8 cellular contexts compared by ENCODE assay signal in the genomic region with DNA sequence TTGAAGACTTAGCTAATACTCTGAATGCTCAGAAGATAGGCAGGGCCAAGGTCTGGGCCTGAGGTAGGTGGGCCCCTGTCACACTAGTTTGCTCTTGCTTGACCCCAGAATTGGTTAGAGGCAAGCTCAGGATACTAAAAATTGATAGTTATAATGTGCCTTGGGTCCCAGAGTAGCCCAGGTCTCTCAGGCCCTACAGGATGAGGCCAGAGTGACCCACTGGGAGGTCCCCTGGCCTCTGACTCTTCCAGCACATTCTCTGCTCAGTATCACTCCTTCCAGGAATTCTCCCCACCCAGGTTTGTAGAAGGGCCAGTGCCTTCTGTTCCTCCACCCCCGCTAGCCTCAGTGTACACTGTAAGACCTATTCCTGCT. TPM values are rescaled to one million over a fixed set of nuclear protein-coding genes. Genes with fewer than 3 reads are reported as not detected.
A peak's percentile ranks its signal among the peaks of the same experiment; 100 is the strongest.
DNase-seq lines count a peak whose midpoint lies in the region; ATAC-seq, FAIRE-seq and TF ChIP-seq lines count a peak whose summit lies in the region.

No MANE protein-coding gene starts in this region.

- POLR2A ChIA-PET in activated CD8-positive, alpha-beta T cell treated with anti-CD3 and anti-CD28 coated beads for 36 hours (lab: Charles Lee) = interaction anchor here (1.0 kb wide), 1 partner anchor 78 kb away, joined by 3 read pairs; no protein-coding TSS in a partner anchor

- no peaks in the 10 kb centered on the region for H3K27me3 ChIP-seq in HAP-1 (ENCODE audit: low read depth)
- no peaks in the 10 kb centered on the region for H3K27me3 ChIP-seq in hepatocyte
- H3K27me3 ChIP-seq in small intestine (ENCODE audit: control insufficient read depth in 2 of 2, insufficient read depth in 2 of 2, low read length in 2 of 2) = no peaks in the 10 kb centered on the region

- no peaks in the 10 kb centered on the region for H3K27me3 Mint-ChIP-seq in activated CD8-positive, alpha-beta T cell treated with anti-CD3 and anti-CD28 coated beads for 36 hours

- peak overlapping the region; percentile 76 for H3K4me3 Mint-ChIP-seq in activated CD8-positive, alpha-beta T cell treated with anti-CD3 and anti-CD28 coated beads for 36 hours

- peak overlapping the region; percentile 98 for H2AFZ ChIP-seq in hepatocyte

- H3K4me3 ChIP-seq in HAP-1 = peak overlapping the region; percentile 53
- peak overlapping the region; percentile 96 for H3K4me3 ChIP-seq in hepatocyte
- peak overlapping the region; percentile 38 to 62 for H3K4me3 ChIP-seq in small intestine (ENCODE audit: low read depth in 1 of 2, low read length in 2 of 2)

- intact Hi-C loops in activated CD8-positive, alpha-beta T cell treated with anti-CD3 and anti-CD28 coated beads for 36 hours (cut with micrococcal nuclease) = no loop called here

- H3K27ac ChIP-seq in hepatocyte (peak overlapping the region; percentile 92), small intestine (ENCODE audit: low read depth in 1 of 2, low read length in 1 of 2) (peak overlapping the region in 1 of 2 donors; percentile 53)

- FAIRE-seq in small intestine (lab: Jason Lieb, UNC) = no peak

- H3K36me3 Mint-ChIP-seq in activated CD8-positive, alpha-beta T cell treated with anti-CD3 and anti-CD28 coated beads for 36 hours (ENCODE audit: low read depth) = peaks cover under 1% of the 10 kb centered on the region

- WGBS in hepatocyte (ENCODE audit: low lambda C conversion rate, missing lambda C conversion rate) = 46% methylated on average over 1 of the region's 1 CpG
- 0 to 11% (median 11%) methylated on average over 1 of the region's 1 CpG for WGBS in small intestine, 3 donors

- TF ChIP-seq CTCF in activated CD8-positive, alpha-beta T cell treated with anti-CD3 and anti-CD28 coated beads for 36 hours (IDR thresholded peaks at IDR 0.05) = no peak
- TF ChIP-seq CTCF in hepatocyte (IDR thresholded peaks at IDR 0.05; ENCODE audit: poor library complexity) = no peak

- H3K36me3 ChIP-seq in HAP-1 (replicated peaks) (no peaks in the 10 kb centered on the region; the same call in none of the 2 replicates), hepatocyte (replicated peaks; ENCODE audit: insufficient read depth, low read depth) (no peaks in the 10 kb centered on the region), small intestine (ENCODE audit: control insufficient read depth in 2 of 2, insufficient read depth in 2 of 2, low read length in 2 of 2) (no peaks in the 10 kb centered on the region)

- DNase-seq in HAP-1 (ENCODE audit: low spot score in 2 of 2) (no peak), hepatocyte (ENCODE audit: low spot score) (no peak), small intestine (no peak), NCI-H2081 (lab: John Stamatoyannopoulos, UW) (no peak), RPMI8226 (no peak), NCI-H2196 (lab: John Stamatoyannopoulos, UW; ENCODE audit: unreplicated experiment) (no peak), NCI-H524 (lab: John Stamatoyannopoulos, UW) (no peak)
- no peak for DNase-seq in activated CD8-positive, alpha-beta T cell treated with anti-CD3 and anti-CD28 coated beads for 36 hours

- in situ Hi-C loops in HAP-1 (cut with MboI; ENCODE audit: low sequenced_read_pairs) = loop anchor here (25.0 kb wide), 1 partner anchor 267 kb away; a partner anchor contains a TSS

- CTCF ChIA-PET in activated CD8-positive, alpha-beta T cell treated with anti-CD3 and anti-CD28 coated beads for 36 hours (lab: Charles Lee) = interaction anchor here (0.6 to 3.4 kb wide), 34 partner anchors 8 to 779 kb away, joined by 3 to 17 read pairs (median 4); a partner anchor contains a TSS

- no peaks in the 10 kb centered on the region for H3K9me2 ChIP-seq in hepatocyte (replicated peaks; ENCODE audit: insufficient read depth)

- H4K20me1 ChIP-seq in hepatocyte (ENCODE audit: insufficient read depth, poor library complexity, severe bottlenecking) = peaks cover 8% of the 10 kb centered on the region

- H3K9me3 Mint-ChIP-seq in activated CD8-positive, alpha-beta T cell treated with anti-CD3 and anti-CD28 coated beads for 36 hours = no peaks in the 10 kb centered on the region

- peaks cover 20% of the 10 kb centered on the region for H3K4me1 ChIP-seq in HAP-1
- peaks cover 39% of the 10 kb centered on the region for H3K4me1 ChIP-seq in hepatocyte (ENCODE audit: insufficient read depth)
- peaks cover 0 to 6% of the 10 kb centered on the region in 2 donors for H3K4me1 ChIP-seq in small intestine (ENCODE audit: control insufficient read depth in 2 of 2, insufficient read depth in 1 of 2, low read depth in 1 of 2, low read length in 1 of 2)

- H3K4me1 Mint-ChIP-seq in activated CD8-positive, alpha-beta T cell treated with anti-CD3 and anti-CD28 coated beads for 36 hours (ENCODE audit: low read depth) = peaks cover 17% of the 10 kb centered on the region

- H3K79me2 ChIP-seq in hepatocyte = peaks cover 47% of the 10 kb centered on the region

- H3K9me3 ChIP-seq in HAP-1 (no peaks in the 10 kb centered on the region), hepatocyte (ENCODE audit: low read depth) (no peaks in the 10 kb centered on the region), small intestine (ENCODE audit: control insufficient read depth, low read depth) (no peaks in the 10 kb centered on the region)

- ATAC-seq in activated CD8-positive, alpha-beta T cell treated with anti-CD3 and anti-CD28 coated beads for 36 hours = no peak

- H3K4me2 ChIP-seq in hepatocyte = peak overlapping the region; percentile 97

- peak overlapping the region; percentile 71 for H3K27ac Mint-ChIP-seq in activated CD8-positive, alpha-beta T cell treated with anti-CD3 and anti-CD28 coated beads for 36 hours

RNA-seq across cellular contexts. Expression of a gene that starts 0.7 kb away (rescaled TPM):
- 1 to 10 TPM; 1.3 to 2.2 TPM for total RNA-seq in activated CD8-positive, alpha-beta T cell treated with anti-CD3 and anti-CD28 coated beads for 36 hours
- total RNA-seq in hepatocyte = 54.6 and 72.0 TPM in 2 replicates
- polyA plus RNA-seq in hepatocyte (86.4 and 97.1 TPM in 2 replicates), small intestine (10 to 100 TPM in 1 of 3 donors, 1 to 10 TPM in 2; 6.3 to 18.5 (median 9.2) TPM)

RNA-seq across cellular contexts. Expression of a gene that starts 4.6 kb away (rescaled TPM):
- 10 to 100 TPM; 18.1 to 18.7 TPM for total RNA-seq in activated CD8-positive, alpha-beta T cell treated with anti-CD3 and anti-CD28 coated beads for 36 hours
- 36.5 and 40.9 TPM in 2 replicates for total RNA-seq in hepatocyte
- 0.09 and 0.60 TPM in 2 replicates for polyA plus RNA-seq in hepatocyte
- polyA plus RNA-seq in small intestine = 10 to 100 TPM; 13.0 to 22.3 (median 13.5) TPM

RNA-seq across cellular contexts. Expression of a gene that starts 37.9 kb away (rescaled TPM):
- not detected for total RNA-seq in activated CD8-positive, alpha-beta T cell treated with anti-CD3 and anti-CD28 coated beads for 36 hours
- 343 and 396 TPM in 2 replicates for total RNA-seq in hepatocyte
- polyA plus RNA-seq in hepatocyte (437 and 474 TPM in 2 replicates), small intestine (100 to 1,000 TPM; 124 to 598 (median 312) TPM)

RNA-seq across cellular contexts. Expression of a gene that starts 50.1 kb away (rescaled TPM):
- total RNA-seq in activated CD8-positive, alpha-beta T cell treated with anti-CD3 and anti-CD28 coated beads for 36 hours = 10 to 100 TPM; 41.0 to 41.6 TPM
- total RNA-seq in hepatocyte = 44.2 and 44.6 TPM in 2 replicates
- polyA plus RNA-seq in hepatocyte (31.4 and 32.7 TPM in 2 replicates), small intestine (10 to 100 TPM; 20.1 to 26.2 (median 22.2) TPM)

Comparison
In these comparisons a context has a peak if more than half of its experiments do, and no peak if none do; other contexts are left out.
1. RNA of a gene that starts 0.7 kb away (total RNA-seq): 54.6 to 72.0 TPM in hepatocyte; 1.3 to 2.2 TPM in activated CD8-positive, alpha-beta T cell treated with anti-CD3 and anti-CD28 coated beads for 36 hours; every median in the first group is over 10 times any median in the second.
2. RNA of a gene that starts 37.9 kb away (total RNA-seq): 343 to 396 TPM in hepatocyte; not detected in activated CD8-positive, alpha-beta T cell treated with anti-CD3 and anti-CD28 coated beads for 36 hours; every median in the first group is over 100 times any median in the second.
3. Peak in every context shown above with its lines, with median percentiles within 50 percentile points of each other: H3K4me3 ChIP-seq.